13 cellular contexts compared by ENCODE assay signal in genomic region chr1:151435174-151435573, GRCh38.
"Had no signal": no experiment of that assay in that cellular context is flagged by ENCODE, and none has a peak within 500 bp of the region (broad histone marks: within the 10 kb centered on the region; RNA-seq: fewer than 3 reads in every experiment).

No MANE protein-coding gene starts in this region.

- DNase-seq: activated CD4-positive, alpha-beta T cell treated with anti-CD3 and anti-CD28 coated beads for 48 hours; activated CD8-positive, alpha-beta memory T cell treated with anti-CD3 and anti-CD28 coated beads for 24 hours; amygdala; colonic mucosa; hypothalamus; left cardiac atrium; naive thymus-derived CD4-positive, alpha-beta T cell; stimulated activated naive CD4-positive, alpha-beta T cell; substantia nigra; transverse colon had no signal

- ATAC-seq: naive thymus-derived CD4-positive, alpha-beta T cell; WTC11 had no signal

- H3K27me3 ChIP-seq: colonic mucosa, right atrium auricular region, transverse colon had no signal

- H3K4me1 ChIP-seq: colonic mucosa had no signal

- H3K9me3 ChIP-seq: colonic mucosa, right atrium auricular region, transverse colon had no signal

- H3K27ac ChIP-seq: colonic mucosa, right atrium auricular region, transverse colon had no signal

- H3K4me3 ChIP-seq: colonic mucosa, right atrium auricular region, smooth muscle cell, transverse colon had no signal

- H3K4me2 ChIP-seq: smooth muscle cell had no signal
